21 cellular contexts compared by ENCODE assay signal in the genomic region with DNA sequence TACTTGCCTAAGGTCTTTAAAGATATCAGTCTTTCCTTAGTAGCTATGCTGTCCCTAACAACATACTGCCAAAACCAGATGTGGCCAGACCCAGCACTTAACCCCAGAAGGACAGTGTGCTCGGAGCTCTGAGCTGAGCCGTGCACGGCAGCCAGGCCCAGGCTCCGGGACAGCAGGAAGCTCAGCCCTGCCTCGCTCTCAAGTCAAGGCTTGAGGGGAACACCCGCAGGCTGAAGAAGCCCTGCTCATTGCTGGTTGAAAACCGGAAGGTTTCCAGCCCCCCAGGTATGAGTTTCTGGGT.
DNase-seq lines count a peak whose midpoint lies in the region; ATAC-seq, FAIRE-seq and TF ChIP-seq lines count a peak whose summit lies in the region.
"Had no signal": no experiment of that assay in that cellular context is flagged by ENCODE, and none has a peak within 500 bp of the region (broad histone marks: within the 10 kb centered on the region; RNA-seq: fewer than 3 reads in every experiment).

No MANE protein-coding gene starts in this region.

- TF ChIP-seq EP300 in HepG2 (IDR thresholded peaks at IDR 0.05; ENCODE audit: low read depth in 2 of 2, low read length in 2 of 2) (no peak), HepG2 (CRISPR knock-in tag; IDR thresholded peaks at IDR 0.05; ENCODE audit: borderline replicate concordance) (no peak)

- no peaks in the 10 kb centered on the region for H3K9me3 ChIP-seq in right lobe of liver
- no peaks in the 10 kb centered on the region for H3K9me3 ChIP-seq in HepG2 (ENCODE audit: low read length)
- H3K9me3 ChIP-seq in heart right ventricle: no peaks in the 10 kb centered on the region
- H3K9me3 ChIP-seq in mesodermal cell (ENCODE audit: control insufficient read depth, low read length): no peaks in the 10 kb centered on the region
- H3K9me3 ChIP-seq: breast epithelium, SJCRH30 had no signal

- POLR2A ChIA-PET in HepG2 (lab: Yijun Ruan, JAX): no interaction called here

- H3K27ac ChIP-seq in right lobe of liver (no peak overlapping the region), HepG2 (ENCODE audit: extremely low read length, insufficient read depth, low read length) (no peak overlapping the region), heart right ventricle (no peak overlapping the region), mesodermal cell (ENCODE audit: low read depth, low read length, severe bottlenecking) (peak overlapping the region; percentile 79)
- H3K27ac ChIP-seq: BLaER1 treated with 17β-estradiol and CSF1 and Interleukin-3, amounts not matched to agents 10 nM and 100 nM; breast epithelium; SJCRH30 had no signal

- H3K27me3 ChIP-seq in right lobe of liver: no peaks in the 10 kb centered on the region
- no peaks in the 10 kb centered on the region for H3K27me3 ChIP-seq in HepG2 (ENCODE audit: control insufficient read depth in 1 of 2, insufficient read depth in 2 of 2, low read length in 2 of 2)
- no peaks in the 10 kb centered on the region for H3K27me3 ChIP-seq in heart right ventricle
- H3K27me3 ChIP-seq: BLaER1 treated with 17β-estradiol and CSF1 and Interleukin-3, amounts not matched to agents 10 nM and 100 nM; breast epithelium; SJCRH30 had no signal

- TF ChIP-seq CTCF in right lobe of liver (IDR thresholded peaks at IDR 0.05) (no peak), HepG2 (CRISPR knock-in tag; IDR thresholded peaks at IDR 0.05) (no peak), heart right ventricle (IDR thresholded peaks at IDR 0.05) (no peak)

- no peak overlapping the region for H3K4me3 ChIP-seq in right lobe of liver
- H3K4me3 ChIP-seq in HepG2 (replicated peaks in 1 of 3; ENCODE audit: insufficient read depth in 1 of 3, low read depth in 2 of 3, low read length in 3 of 3): no peak overlapping the region
- no peak overlapping the region for H3K4me3 ChIP-seq in heart right ventricle
- no peak overlapping the region for H3K4me3 ChIP-seq in mesodermal cell (ENCODE audit: extremely low read depth, insufficient read depth, low read length, poor library complexity, severe bottlenecking)
- H3K4me3 ChIP-seq: BLaER1 treated with 17β-estradiol and CSF1 and Interleukin-3, amounts not matched to agents 10 nM and 100 nM; breast epithelium; SJCRH30 had no signal

- CTCF ChIA-PET in HepG2 (lab: Yijun Ruan, JAX; ENCODE audit: low intra/inter-chr PET ratio, low total read pairs): no interaction called here

- no peak for TF ChIP-seq RAD21 in HepG2 (CRISPR knock-in tag; IDR thresholded peaks at IDR 0.05)

- no peak overlapping the region for H2AFZ ChIP-seq in HepG2 (ENCODE audit: low read length)

- TF ChIP-seq POLR2A in right lobe of liver (IDR thresholded peaks at IDR 0.05) (no peak), HepG2 (IDR thresholded peaks at IDR 0.05; ENCODE audit: insufficient read depth in 1 of 2, low read depth in 2 of 2, low read length in 2 of 2) (no peak)

- H3K4me1 ChIP-seq in right lobe of liver: no peaks in the 10 kb centered on the region
- H3K4me1 ChIP-seq in HepG2 (ENCODE audit: insufficient read depth, low read length): peaks cover 18% of the 10 kb centered on the region
- peaks cover 0 to 16% (median 0%) of the 10 kb centered on the region in 9 donors for H3K4me1 ChIP-seq in heart right ventricle
- H3K4me1 ChIP-seq in mesodermal cell (ENCODE audit: control insufficient read depth, insufficient read depth, low read length, poor library complexity, severe bottlenecking): peaks cover 14% of the 10 kb centered on the region
- H3K4me1 ChIP-seq: breast epithelium, SJCRH30 had no signal

- no peaks in the 10 kb centered on the region for H4K20me1 ChIP-seq in HepG2 (ENCODE audit: insufficient read depth, low read length)
- H4K20me1 ChIP-seq: BLaER1 treated with 17β-estradiol and CSF1 and Interleukin-3, amounts not matched to agents 10 nM and 100 nM had no signal

- intact Hi-C loops in right lobe of liver (cut with DNase I): no loop called here
- intact Hi-C loops in HepG2 (cut with micrococcal nuclease; ENCODE audit: unreplicated experiment): no loop called here
- intact Hi-C loops in heart right ventricle (cut with DNase I): no loop called here

- WGBS in right lobe of liver (ENCODE audit: insufficient coverage, low coverage, low lambda C conversion rate, missing lambda C conversion rate): 43% methylated on average over 3 of the region's 7 CpGs
- WGBS in HepG2 (ENCODE audit: low lambda C conversion rate): 100% methylated on average over 7 of the region's 7 CpGs
- 58 to 59% methylated on average over 7 of the region's 7 CpGs for WGBS in heart right ventricle, 2 donors
- WGBS in mesodermal cell (ENCODE audit: insufficient coverage in 2 of 2), 2 experiments: 43 to 48% methylated on average over 6 to 7 of the region's 7 CpGs

- H3K4me2 ChIP-seq in HepG2 (ENCODE audit: low read depth, low read length): no peak overlapping the region
- H3K4me2 ChIP-seq: BLaER1 treated with 17β-estradiol and CSF1 and Interleukin-3, amounts not matched to agents 10 nM and 100 nM had no signal

- DNase-seq in right lobe of liver (no peak), HepG2 (ENCODE audit: low spot score) (no peak), heart right ventricle (no peak), NCI-H1105 treated with DMSO at 0.1 percent for 48 hours (lab: John Stamatoyannopoulos, UW) (no peak), NCI-H748 treated with DMSO at 0.1 percent for 48 hours (lab: John Stamatoyannopoulos, UW) (no peak), NCI-H146 treated with DMSO at 0.1 percent for 48 hours (lab: John Stamatoyannopoulos, UW; ENCODE audit: unreplicated experiment) (no peak)
- DNase-seq: activated CD4-positive, alpha-beta T cell treated with anti-CD3 and anti-CD28 coated beads, Interleukin-2, amount 50 U/mL, for 48 hours; activated gamma-delta T cell; KG1; left colon; NCI-H1930; NCI-H345; occipital lobe; stimulated activated CD4-positive, alpha-beta T cell treated with anti-CD3 and anti-CD28 coated beads, Interleukin-15, amount 100 ng/mL, for 24 hours; T-helper 2 cell had no signal

- BruUV-seq in HepG2 (replicated peaks; lab: Mats Ljungman, UMichigan): no TSS peak

- H3K36me3 ChIP-seq in right lobe of liver (peaks cover 0 to 10% (median 3%) of the 10 kb centered on the region in 4 donors), HepG2 (replicated peaks in 1 of 2; ENCODE audit: control insufficient read depth in 1 of 2, insufficient read depth in 2 of 2, low read length in 2 of 2) (no peaks in the 10 kb centered on the region), heart right ventricle (peaks cover 0 to 46% (median 6%) of the 10 kb centered on the region in 9 donors), mesodermal cell (ENCODE audit: control insufficient read depth, insufficient read depth, low read length) (peaks cover 22% of the 10 kb centered on the region)
- H3K36me3 ChIP-seq: breast epithelium, SJCRH30 had no signal

- no peaks in the 10 kb centered on the region for H3K79me2 ChIP-seq in HepG2 (ENCODE audit: insufficient read depth, low read length)

- in situ Hi-C loops in HepG2 (cut with HindIII; ENCODE audit: extremely low pct_ligation_motif_present, low pct_unique_long_range_greater_than_20kb): no loop called here

- FAIRE-seq in HepG2 (lab: Jason Lieb, UNC): no peak
- FAIRE-seq: endothelial cell of umbilical vein had no signal

- ATAC-seq in right lobe of liver: peak; percentile 70 to 78 (median 72)
- ATAC-seq in HepG2: no peak
- ATAC-seq in heart right ventricle: peak in 7 of 8 donors; percentile 45 to 80 (median 71)
- no peak for ATAC-seq in HG03469 (IDR thresholded peaks at IDR 0.05; ENCODE audit: unreplicated experiment)
- ATAC-seq: left colon had no signal

- H3K9ac ChIP-seq in HepG2 (ENCODE audit: insufficient read depth, low read depth, low read length): no peak overlapping the region
- H3K9ac ChIP-seq: BLaER1 treated with 17β-estradiol and CSF1 and Interleukin-3, amounts not matched to agents 10 nM and 100 nM had no signal

TF ChIP-seq in HepG2, 621 proteins besides CTCF, POLR2A, EP300 and RAD21 (continues in another document):
- TF ChIP-seq, protein P1, sequence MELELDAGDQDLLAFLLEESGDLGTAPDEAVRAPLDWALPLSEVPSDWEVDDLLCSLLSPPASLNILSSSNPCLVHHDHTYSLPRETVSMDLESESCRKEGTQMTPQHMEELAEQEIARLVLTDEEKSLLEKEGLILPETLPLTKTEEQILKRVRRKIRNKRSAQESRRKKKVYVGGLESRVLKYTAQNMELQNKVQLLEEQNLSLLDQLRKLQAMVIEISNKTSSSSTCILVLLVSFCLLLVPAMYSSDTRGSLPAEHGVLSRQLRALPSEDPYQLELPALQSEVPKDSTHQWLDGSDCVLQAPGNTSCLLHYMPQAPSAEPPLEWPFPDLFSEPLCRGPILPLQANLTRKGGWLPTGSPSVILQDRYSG (CRISPR knock-in tag; IDR thresholded peaks at IDR 0.05): no peak
- TF ChIP-seq, protein P2, sequence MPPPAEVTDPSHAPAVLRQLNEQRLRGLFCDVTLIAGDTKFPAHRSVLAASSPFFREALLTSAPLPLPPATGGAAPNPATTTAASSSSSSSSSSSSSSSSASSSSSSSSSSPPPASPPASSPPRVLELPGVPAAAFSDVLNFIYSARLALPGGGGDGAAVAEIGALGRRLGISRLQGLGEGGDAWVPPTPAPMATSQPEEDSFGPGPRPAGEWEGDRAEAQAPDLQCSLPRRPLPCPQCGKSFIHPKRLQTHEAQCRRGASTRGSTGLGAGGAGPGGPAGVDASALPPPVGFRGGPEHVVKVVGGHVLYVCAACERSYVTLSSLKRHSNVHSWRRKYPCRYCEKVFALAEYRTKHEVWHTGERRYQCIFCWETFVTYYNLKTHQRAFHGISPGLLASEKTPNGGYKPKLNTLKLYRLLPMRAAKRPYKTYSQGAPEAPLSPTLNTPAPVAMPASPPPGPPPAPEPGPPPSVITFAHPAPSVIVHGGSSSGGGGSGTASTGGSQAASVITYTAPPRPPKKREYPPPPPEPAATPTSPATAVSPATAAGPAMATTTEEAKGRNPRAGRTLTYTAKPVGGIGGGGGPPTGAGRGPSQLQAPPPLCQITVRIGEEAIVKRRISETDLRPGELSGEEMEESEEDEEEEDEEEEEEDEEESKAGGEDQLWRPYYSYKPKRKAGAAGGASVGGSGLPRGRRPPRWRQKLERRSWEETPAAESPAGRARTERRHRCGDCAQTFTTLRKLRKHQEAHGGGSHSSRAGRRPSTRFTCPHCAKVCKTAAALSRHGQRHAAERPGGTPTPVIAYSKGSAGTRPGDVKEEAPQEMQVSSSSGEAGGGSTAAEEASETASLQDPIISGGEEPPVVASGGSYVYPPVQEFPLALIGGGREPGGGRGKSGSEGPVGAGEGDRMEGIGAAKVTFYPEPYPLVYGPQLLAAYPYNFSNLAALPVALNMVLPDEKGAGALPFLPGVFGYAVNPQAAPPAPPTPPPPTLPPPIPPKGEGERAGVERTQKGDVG (CRISPR knock-in tag; IDR thresholded peaks at IDR 0.05; ENCODE audit: borderline replicate concordance): no peak
- TF ChIP-seq AKAP8 (CRISPR knock-in tag; IDR thresholded peaks at IDR 0.05) (no peak), ZNF10 (CRISPR knock-in tag; IDR thresholded peaks at IDR 0.05; ENCODE audit: borderline replicate concordance, low read depth) (no peak), CBFB (CRISPR knock-in tag; IDR thresholded peaks at IDR 0.05) (no peak), PHF5A (CRISPR knock-in tag; IDR thresholded peaks at IDR 0.05; ENCODE audit: low read depth, unreplicated experiment) (no peak), ZNF33A (CRISPR knock-in tag; IDR thresholded peaks at IDR 0.05; ENCODE audit: borderline replicate concordance) (no peak), TOE1 (CRISPR knock-in tag; IDR thresholded peaks at IDR 0.05) (no peak), PHF21A (CRISPR knock-in tag; IDR thresholded peaks at IDR 0.05) (no peak)

Comparison
In these comparisons a context has a peak if more than half of its experiments do, and no peak if none do; other contexts are left out.
1. ATAC-seq: peak in right lobe of liver (4 of 4) and heart right ventricle (7 of 8); none in HepG2 (single experiment) and HG03469 (single experiment).